Comparison of ENCODE assay signal across 9 cellular contexts in the genomic region with DNA sequence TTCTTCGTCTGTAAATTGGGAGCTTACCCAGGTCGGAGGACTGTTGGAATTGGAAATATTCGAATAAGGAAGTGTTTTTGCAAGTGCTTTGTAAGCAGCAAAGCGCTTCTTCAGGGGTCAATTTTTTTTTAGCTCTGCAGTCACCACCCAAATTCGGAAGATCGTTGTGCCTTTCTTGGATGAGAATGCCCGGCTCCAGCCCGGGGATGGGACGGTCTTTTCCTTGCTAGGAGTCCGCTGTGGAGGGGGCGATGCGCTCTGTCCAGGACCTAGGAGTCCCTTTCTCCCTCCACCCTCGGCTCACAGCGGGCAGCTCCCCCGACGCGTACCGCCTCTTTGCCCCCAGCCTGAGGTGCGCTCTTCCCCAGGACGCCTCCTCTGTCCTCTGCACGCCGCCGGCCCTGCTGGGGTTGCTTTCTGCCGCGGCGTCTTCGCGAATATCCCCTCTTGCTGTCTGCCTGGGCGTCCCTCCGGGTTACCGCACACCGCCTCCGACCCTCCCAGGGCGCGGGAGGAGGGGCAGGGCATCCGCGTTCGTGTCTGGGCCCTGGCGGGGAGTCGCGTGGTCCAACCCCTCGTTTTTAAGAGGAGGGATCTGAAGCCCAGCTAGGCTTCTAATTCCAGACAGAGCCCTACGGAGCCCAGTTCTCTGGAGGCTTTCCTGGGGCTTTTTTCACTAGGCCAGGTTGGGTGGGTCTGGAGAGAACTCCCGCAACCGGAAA.
DNase-seq lines count a peak whose midpoint lies in the region; ATAC-seq lines count a peak whose summit lies in the region.
"Had no signal": no experiment of that assay in that cellular context is flagged by ENCODE, and none has a peak within 500 bp of the region (broad histone marks: within the 10 kb centered on the region; RNA-seq: fewer than 3 reads in every experiment).

No MANE protein-coding gene starts in this region.

- H3K4me1 Mint-ChIP-seq in activated naive CD4-positive, alpha-beta T cell treated with anti-CD3 and anti-CD28 coated beads, Interleukin-2, amount 10 ng/mL, durations not matched to agents 7 days and 5 days: peaks cover 39% of the 10 kb centered on the region
- H3K4me1 Mint-ChIP-seq in T-helper 2 cell treated with Interferon-gamma antibody and Interleukin-4, amounts not matched to agents 5 μg/mL and 100 μg/mL, for 36 hours (ENCODE audit: low read depth): peaks cover 26% of the 10 kb centered on the region
- peaks cover 50% of the 10 kb centered on the region for H3K4me1 Mint-ChIP-seq in stimulated activated memory B cell treated with anti-CD40 and anti-IgM and Interleukin-4, amounts not matched to agents 10 μg/mL and 1 μg/mL and 100 μg/mL, for 72 hours

- H3K36me3 Mint-ChIP-seq in activated naive CD4-positive, alpha-beta T cell treated with anti-CD3 and anti-CD28 coated beads, Interleukin-2, amount 10 ng/mL, durations not matched to agents 7 days and 5 days: peaks cover 3% of the 10 kb centered on the region
- no peaks in the 10 kb centered on the region for H3K36me3 Mint-ChIP-seq in T-helper 2 cell treated with Interferon-gamma antibody and Interleukin-4, amounts not matched to agents 5 μg/mL and 100 μg/mL, for 36 hours (ENCODE audit: low read depth)
- H3K36me3 Mint-ChIP-seq in stimulated activated memory B cell treated with anti-CD40 and anti-IgM and Interleukin-4, amounts not matched to agents 10 μg/mL and 1 μg/mL and 100 μg/mL, for 72 hours: no peaks in the 10 kb centered on the region

- H3K4me1 ChIP-seq in iPS-15b (ENCODE audit: control insufficient read depth, insufficient read depth, low read length): peaks cover 12% of the 10 kb centered on the region

- H3K9ac ChIP-seq in iPS-15b (ENCODE audit: low read depth, low read length): no peak overlapping the region

- H3K4me3 ChIP-seq in iPS-15b (ENCODE audit: low read depth, low read length): peak overlapping the region; percentile 39

- CTCF ChIA-PET in activated naive CD4-positive, alpha-beta T cell treated with anti-CD3 and anti-CD28 coated beads, Interleukin-2, amount 10 ng/mL, durations not matched to agents 7 days and 5 days (lab: Charles Lee): no interaction called here

- no peak for DNase-seq in activated naive CD4-positive, alpha-beta T cell treated with anti-CD3 and anti-CD28 coated beads, Interleukin-2, amount 10 ng/mL, durations not matched to agents 7 days and 5 days
- no peak for DNase-seq in activated naive CD4-positive, alpha-beta T cell treated with anti-CD3 and anti-CD28 coated beads, Interleukin-2, amount 50 U/mL, for 16 hours
- DNase-seq in T-helper 2 cell treated with Interferon-gamma antibody and Interleukin-4, amounts not matched to agents 5 μg/mL and 100 μg/mL, for 36 hours (ENCODE audit: low spot score): no peak
- DNase-seq in medulla oblongata (ENCODE audit: extremely low spot score) (no peak), anterior cingulate cortex (lab: John Stamatoyannopoulos, UW) (no peak)

- H3K9me3 Mint-ChIP-seq in activated naive CD4-positive, alpha-beta T cell treated with anti-CD3 and anti-CD28 coated beads, Interleukin-2, amount 10 ng/mL, durations not matched to agents 7 days and 5 days: no peaks in the 10 kb centered on the region
- H3K9me3 Mint-ChIP-seq in T-helper 2 cell treated with Interferon-gamma antibody and Interleukin-4, amounts not matched to agents 5 μg/mL and 100 μg/mL, for 36 hours: no peaks in the 10 kb centered on the region
- no peaks in the 10 kb centered on the region for H3K9me3 Mint-ChIP-seq in stimulated activated memory B cell treated with anti-CD40 and anti-IgM and Interleukin-4, amounts not matched to agents 10 μg/mL and 1 μg/mL and 100 μg/mL, for 72 hours

- H3K9me3 ChIP-seq in iPS-15b (ENCODE audit: control insufficient read depth, insufficient read depth, low read length): no peaks in the 10 kb centered on the region

- peaks cover 91% of the 10 kb centered on the region for H3K27me3 ChIP-seq in iPS-15b (ENCODE audit: control insufficient read depth, insufficient read depth, low read length)

- H3K27me3 Mint-ChIP-seq in activated naive CD4-positive, alpha-beta T cell treated with anti-CD3 and anti-CD28 coated beads, Interleukin-2, amount 10 ng/mL, durations not matched to agents 7 days and 5 days: peaks cover 99% of the 10 kb centered on the region
- peaks cover 73% of the 10 kb centered on the region for H3K27me3 Mint-ChIP-seq in T-helper 2 cell treated with Interferon-gamma antibody and Interleukin-4, amounts not matched to agents 5 μg/mL and 100 μg/mL, for 36 hours (ENCODE audit: low read depth)
- H3K27me3 Mint-ChIP-seq in stimulated activated memory B cell treated with anti-CD40 and anti-IgM and Interleukin-4, amounts not matched to agents 10 μg/mL and 1 μg/mL and 100 μg/mL, for 72 hours: peaks cover 86% of the 10 kb centered on the region

- peak; percentile 38 for ATAC-seq in stimulated activated memory B cell treated with anti-CD40 and anti-IgM and Interleukin-4, amounts not matched to agents 10 μg/mL and 1 μg/mL and 100 μg/mL, for 72 hours
- ATAC-seq in HG03196 (IDR thresholded peaks at IDR 0.05; ENCODE audit: unreplicated experiment): no peak
- ATAC-seq: SK-N-SH treated with all-trans-retinoic acid at 6 μM for 48 hours had no signal

- H3K27ac Mint-ChIP-seq in activated naive CD4-positive, alpha-beta T cell treated with anti-CD3 and anti-CD28 coated beads, Interleukin-2, amount 10 ng/mL, durations not matched to agents 7 days and 5 days: peak overlapping the region; percentile 28
- no peak overlapping the region for H3K27ac Mint-ChIP-seq in T-helper 2 cell treated with Interferon-gamma antibody and Interleukin-4, amounts not matched to agents 5 μg/mL and 100 μg/mL, for 36 hours
- no peak overlapping the region for H3K27ac Mint-ChIP-seq in stimulated activated memory B cell treated with anti-CD40 and anti-IgM and Interleukin-4, amounts not matched to agents 10 μg/mL and 1 μg/mL and 100 μg/mL, for 72 hours

- H3K4me3 Mint-ChIP-seq in activated naive CD4-positive, alpha-beta T cell treated with anti-CD3 and anti-CD28 coated beads, Interleukin-2, amount 10 ng/mL, durations not matched to agents 7 days and 5 days: no peak overlapping the region
- peak overlapping the region; percentile 29 for H3K4me3 Mint-ChIP-seq in T-helper 2 cell treated with Interferon-gamma antibody and Interleukin-4, amounts not matched to agents 5 μg/mL and 100 μg/mL, for 36 hours
- H3K4me3 Mint-ChIP-seq in stimulated activated memory B cell treated with anti-CD40 and anti-IgM and Interleukin-4, amounts not matched to agents 10 μg/mL and 1 μg/mL and 100 μg/mL, for 72 hours: peak overlapping the region; percentile 45

- no peaks in the 10 kb centered on the region for H3K36me3 ChIP-seq in iPS-15b (ENCODE audit: control insufficient read depth, insufficient read depth, low read length)
